In the genomic region with DNA sequence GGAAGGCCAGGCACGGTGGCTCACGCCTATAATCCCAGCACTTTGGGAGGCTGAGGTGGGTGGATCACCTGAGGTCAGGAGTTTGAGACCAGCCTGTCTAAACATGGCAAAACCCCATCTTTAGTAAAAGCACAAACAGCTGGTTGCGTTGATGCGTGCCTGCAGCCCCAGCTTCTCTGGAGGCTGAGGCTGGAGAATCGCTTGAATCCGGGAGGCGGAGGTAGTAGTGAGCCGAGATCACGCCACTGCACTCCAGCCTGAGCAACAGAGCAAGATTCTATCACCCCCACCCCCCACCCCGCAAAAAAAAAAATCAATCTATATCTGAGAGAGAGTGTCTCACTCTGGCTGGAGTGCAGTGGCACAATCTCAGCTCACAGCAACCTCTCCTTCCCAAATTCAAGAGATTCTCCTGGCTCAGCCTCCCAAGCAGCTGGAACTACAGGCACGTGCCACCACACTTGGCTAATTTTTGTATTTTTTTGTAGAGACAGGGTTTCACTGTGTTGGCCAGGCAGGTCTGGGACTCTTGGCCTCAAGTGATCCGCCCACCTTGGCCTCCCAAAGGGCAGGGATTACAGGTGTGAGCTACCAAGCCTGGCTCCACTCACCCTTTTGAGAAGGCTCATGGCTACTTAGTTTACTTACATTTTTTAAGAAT, we compare ENCODE assay signal across 7 cellular contexts. TPM values are rescaled to one million over a fixed set of nuclear protein-coding genes. Genes with fewer than 3 reads are reported as not detected.
DNase-seq lines count a peak whose midpoint lies in the region; ATAC-seq and TF ChIP-seq lines count a peak whose summit lies in the region.
"Not testable (repeated sequence)": the region's sequence is repeated elsewhere in the genome, so short reads cannot be mapped to it uniquely, and the experiment has no call there.

No MANE protein-coding gene starts in this region.

- peaks cover 59% of the 10 kb centered on the region for H3F3A ChIP-seq in GM23248 (ENCODE audit: insufficient read depth)

- DNase-seq in CD14-positive monocyte (ENCODE audit: low spot score); GM23248; SK-N-MC (ENCODE audit: low read depth, low spot score); naive B cell: not testable (repeated sequence)

- intact Hi-C loops in CD14-positive monocyte (cut with micrococcal nuclease) = not testable (repeated sequence)

- 95 to 97% methylated on average over 12 of the region's 12 CpGs for WGBS in GM23248 (ENCODE audit: low coverage in 1 of 2, low lambda C conversion rate in 2 of 2, missing lambda C conversion rate in 2 of 2), 2 experiments

- not testable (repeated sequence) for H3K9me2 ChIP-seq in GM23248 (ENCODE audit: insufficient read depth)

- H3K4me1 Mint-ChIP-seq in CD14-positive monocyte; activated T-helper 17 cell treated with anti-CD3 and anti-CD28 coated beads, Interleukin-2, amount 50 U/mL, for 72 hours; brain: not testable (repeated sequence)
- peaks cover 3 to 15% (median 4%) of the 10 kb centered on the region in 3 donors for H3K4me1 Mint-ChIP-seq in naive B cell

- H4K20me1 ChIP-seq in GM23248 (ENCODE audit: insufficient read depth) = not testable (repeated sequence)

- not testable (repeated sequence) for TF ChIP-seq CTCF in CD14-positive monocyte (IDR thresholded peaks at IDR 0.05); brain (conservative IDR thresholded peaks at IDR 0.05); neutrophil (IDR thresholded peaks at IDR 0.05)

- H3K27me3 ChIP-seq in GM23248 (replicated peaks; ENCODE audit: insufficient read depth); neutrophil: not testable (repeated sequence)

- H3K27ac ChIP-seq in GM23248 (peak overlapping the region; percentile 17; the same call in 1 of the 2 replicates), SK-N-MC (0 out of 2 replicates have a peak overlapping the region, but pooled peaks have one; percentile 11), neutrophil (peak overlapping the region; percentile 38)

- H3K4me3 ChIP-seq in GM23248; SK-N-MC; neutrophil (ENCODE audit: low read depth in 1 of 2, low read length in 1 of 2): not testable (repeated sequence)

- not testable (repeated sequence) for H3K9me3 ChIP-seq in GM23248 (ENCODE audit: low read depth); SK-N-MC (ENCODE audit: low read depth, low read length); neutrophil

- H3K27me3 Mint-ChIP-seq in CD14-positive monocyte (ENCODE audit: low read depth in 3 of 3); activated T-helper 17 cell treated with anti-CD3 and anti-CD28 coated beads, Interleukin-2, amount 50 U/mL, for 72 hours; brain; naive B cell: not testable (repeated sequence)

- H3K4me1 ChIP-seq in GM23248 (ENCODE audit: insufficient read depth); neutrophil (ENCODE audit: control insufficient read depth in 1 of 2, insufficient read depth in 1 of 2, low read depth in 1 of 2, low read length in 1 of 2): not testable (repeated sequence)

- H3K79me2 ChIP-seq in GM23248 (ENCODE audit: insufficient read depth) = peaks cover 91% of the 10 kb centered on the region

- H3K9ac ChIP-seq in GM23248; SK-N-MC (ENCODE audit: insufficient read length): not testable (repeated sequence)

- H3K4me3 Mint-ChIP-seq in CD14-positive monocyte; activated T-helper 17 cell treated with anti-CD3 and anti-CD28 coated beads, Interleukin-2, amount 50 U/mL, for 72 hours; naive B cell: not testable (repeated sequence)
- H3K4me3 Mint-ChIP-seq in brain = peak overlapping the region in 2 of 5 experiments; percentile 30 to 31

- H3K36me3 ChIP-seq in GM23248 (ENCODE audit: low read depth) = peaks cover 50% of the 10 kb centered on the region
- H3K36me3 ChIP-seq in SK-N-MC (ENCODE audit: insufficient read depth, low read length) = peaks cover 48% of the 10 kb centered on the region
- peaks cover 53% of the 10 kb centered on the region for H3K36me3 ChIP-seq in neutrophil

- not testable (repeated sequence) for H3K9me3 Mint-ChIP-seq in CD14-positive monocyte; activated T-helper 17 cell treated with anti-CD3 and anti-CD28 coated beads, Interleukin-2, amount 50 U/mL, for 72 hours; brain; naive B cell

- peak overlapping the region in 4 of 7 donors; percentile 27 to 77 (median 61) for H3K27ac Mint-ChIP-seq in CD14-positive monocyte
- H3K27ac Mint-ChIP-seq in activated T-helper 17 cell treated with anti-CD3 and anti-CD28 coated beads, Interleukin-2, amount 50 U/mL, for 72 hours = peak overlapping the region; percentile 28
- H3K27ac Mint-ChIP-seq in brain = peak overlapping the region in 3 of 5 experiments; percentile 20 to 72 (median 64)
- H3K27ac Mint-ChIP-seq in naive B cell = peak overlapping the region in 4 of 6 donors; percentile 29 to 76 (median 62)

- ATAC-seq in activated T-helper 17 cell treated with anti-CD3 and anti-CD28 coated beads, Interleukin-2, amount 50 U/mL, for 72 hours (replicated peaks); naive B cell (ENCODE audit: low read depth in 2 of 2): not testable (repeated sequence)

- in situ Hi-C loops in GM23248 (cut with MboI) = not testable (repeated sequence)

- H3K36me3 Mint-ChIP-seq in CD14-positive monocyte (peaks cover 27 to 55% of the 10 kb centered on the region in 2 donors), brain (peaks cover 60% of the 10 kb centered on the region)
- peaks cover 63% of the 10 kb centered on the region for H3K36me3 Mint-ChIP-seq in activated T-helper 17 cell treated with anti-CD3 and anti-CD28 coated beads, Interleukin-2, amount 50 U/mL, for 72 hours (ENCODE audit: low read depth)
- H3K36me3 Mint-ChIP-seq in naive B cell = not testable (repeated sequence)

- H3K4me2 ChIP-seq in GM23248 (ENCODE audit: unreplicated experiment) = not testable (repeated sequence)

- not testable (repeated sequence) for H2AFZ ChIP-seq in GM23248

RNA-seq across cellular contexts. Expression of a gene that starts 6.2 kb away (rescaled TPM):
- polyA plus RNA-seq in CD14-positive monocyte = 1 to 10 TPM; 2.8 to 5.9 TPM
- 77.6 and 90.5 TPM in 2 replicates for total RNA-seq in GM23248 (2014; rRNA removed; shearing (Covaris generic))
- 27.1 and 34.5 TPM in 2 replicates for polyA plus RNA-seq in GM23248 (2016; fragmentation: Nextera tagmentation; extraction: Ambion mirVana)
- 100 to 1,000 TPM in 1 of 2 donors, 10 to 100 TPM in 1; 98.5 to 121 TPM for total RNA-seq in activated T-helper 17 cell treated with anti-CD3 and anti-CD28 coated beads, Interleukin-2, amount 50 U/mL, for 72 hours
- polyA plus RNA-seq in brain (ENCODE audit: insufficient read depth, low read depth, low replicate concordance) = 15.9 TPM
- polyA plus RNA-seq in naive B cell (ENCODE audit: low read depth in 6 of 6) = 10 to 100 TPM; 16.1 to 26.9 (median 21.4) TPM
